In the genomic region with DNA sequence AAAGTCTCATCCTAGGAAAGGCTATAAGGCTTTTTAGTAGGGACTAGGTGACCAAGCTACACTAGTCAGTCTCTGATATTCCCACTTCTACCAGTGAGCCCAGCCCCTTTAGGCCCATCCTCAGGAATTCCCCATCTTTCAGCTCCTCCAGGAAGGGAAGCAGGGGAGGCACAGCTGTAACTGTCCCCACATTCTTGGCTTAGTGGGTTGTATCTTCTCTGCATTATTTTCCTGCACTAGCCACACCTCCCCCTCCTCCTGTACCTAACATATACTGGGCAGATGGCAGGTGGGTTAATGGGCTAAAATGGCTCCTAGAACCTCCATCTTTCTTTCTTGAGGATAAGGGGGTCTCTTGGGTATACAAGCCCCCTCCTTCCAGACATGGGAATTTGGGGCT, we compare ENCODE assay signal across 20 cellular contexts. TPM values are rescaled to one million over a fixed set of nuclear protein-coding genes. Genes with fewer than 3 reads are reported as not detected.
DNase-seq lines count a peak whose midpoint lies in the region; ATAC-seq, FAIRE-seq and TF ChIP-seq lines count a peak whose summit lies in the region.
"Had no signal": no experiment of that assay in that cellular context is flagged by ENCODE, and none has a peak within 500 bp of the region (broad histone marks: within the 10 kb centered on the region; RNA-seq: fewer than 3 reads in every experiment).

No MANE protein-coding gene starts in this region.

- peak overlapping the region; percentile 91 for H3K4me3 Mint-ChIP-seq in activated T-cell treated with anti-CD3 and anti-CD28 coated beads, Interleukin-2, amount 50 U/mL, for 24 hours

- no peak overlapping the region for H3K18ac ChIP-seq in H1 (ENCODE audit: extremely low read depth, low read length)

- no peak for FAIRE-seq in H1 (lab: Jason Lieb, UNC)
- FAIRE-seq: A204.1, colon had no signal

- no peak overlapping the region for H3K27ac ChIP-seq in H1 (ENCODE audit: low read depth, low read length)
- no peak overlapping the region for H3K27ac ChIP-seq in rectal smooth muscle tissue (ENCODE audit: low read depth, low read length)
- H3K27ac ChIP-seq: BLaER1, neutrophil, spleen had no signal

- H3K27me3 ChIP-seq in NT2/D1 (ENCODE audit: insufficient read depth, insufficient read length) = peaks cover 39% of the 10 kb centered on the region
- H3K27me3 ChIP-seq in H1 (replicated peaks in 1 of 4; ENCODE audit: control insufficient read depth in 3 of 4, extremely low read depth in 1 of 4, insufficient read depth in 3 of 4, low read length in 3 of 4) = peaks cover 22 to 39% (median 37%) of the 10 kb centered on the region in 4 experiments
- peaks cover 27% of the 10 kb centered on the region for H3K27me3 ChIP-seq in rectal smooth muscle tissue (ENCODE audit: control insufficient read depth, insufficient read depth, low read length)

- no peak overlapping the region for H4K5ac ChIP-seq in H1 (ENCODE audit: insufficient read length, low read depth, low read length)

- H3K36me3 ChIP-seq in NT2/D1 (ENCODE audit: insufficient read depth, insufficient read length, low read length) = peaks cover 45% of the 10 kb centered on the region
- H3K36me3 ChIP-seq in H1 (ENCODE audit: control insufficient read depth in 2 of 4, insufficient read depth in 4 of 4, low read length in 3 of 4) = peaks cover 11 to 17% (median 14%) of the 10 kb centered on the region in 4 experiments; a peak in 7 of 8 replicates
- H3K36me3 ChIP-seq in rectal smooth muscle tissue (ENCODE audit: control insufficient read depth, insufficient read depth, low read length) = peaks cover 4% of the 10 kb centered on the region
- H3K36me3 ChIP-seq: neutrophil had no signal

- no peaks in the 10 kb centered on the region; the same call in 1 of the 2 replicates for H3K9me3 ChIP-seq in NT2/D1 (ENCODE audit: insufficient read depth, low read length)
- H3K9me3 ChIP-seq in H1 (ENCODE audit: insufficient read depth in 2 of 2, low read depth in 1 of 2, low read length in 1 of 2) = no peaks in the 10 kb centered on the region
- H3K9me3 ChIP-seq: BLaER1, neutrophil, spleen had no signal

- H3K27ac Mint-ChIP-seq in activated T-cell treated with anti-CD3 and anti-CD28 coated beads, Interleukin-2, amount 50 U/mL, for 24 hours = no peak overlapping the region
- H3K27ac Mint-ChIP-seq: activated CD8-positive, alpha-beta T cell treated with anti-CD3 and anti-CD28 coated beads for 36 hours; activated naive CD8-positive, alpha-beta T cell treated with anti-CD3 and anti-CD28 coated beads, Interleukin-2, amount 10 ng/mL, durations not matched to agents 7 days and 5 days; brain had no signal

- 0 out of 2 replicates have a peak overlapping the region, but pooled peaks have one; percentile 61 for H2BK20ac ChIP-seq in H1 (ENCODE audit: low read length)

- no peak overlapping the region for H2BK12ac ChIP-seq in H1 (ENCODE audit: low read depth, low read length)

- H3K4me1 Mint-ChIP-seq in activated T-cell treated with anti-CD3 and anti-CD28 coated beads, Interleukin-2, amount 50 U/mL, for 24 hours (ENCODE audit: low read depth) = peaks cover 58% of the 10 kb centered on the region

- TF ChIP-seq POLR2A in H1 (IDR thresholded peaks at IDR 0.05; ENCODE audit: control extremely low read depth in 1 of 2, low read depth in 2 of 2, low read length in 2 of 2) = peak in 1 of 2 experiments; percentile 5; a peak in 1 of 3 replicates

- peaks cover 15% of the 10 kb centered on the region for H3K4me1 ChIP-seq in NT2/D1 (ENCODE audit: insufficient read depth, insufficient read length)
- peaks cover 13 to 25% (median 20%) of the 10 kb centered on the region in 4 experiments for H3K4me1 ChIP-seq in H1 (replicated peaks in 1 of 4; ENCODE audit: control insufficient read depth in 3 of 4, insufficient read depth in 4 of 4, low read length in 3 of 4)
- H3K4me1 ChIP-seq in rectal smooth muscle tissue (ENCODE audit: control insufficient read depth, insufficient read depth, low read length) = peaks cover 12% of the 10 kb centered on the region

- H3K79me2 ChIP-seq in H1 (ENCODE audit: control insufficient read depth in 1 of 2, insufficient read depth in 2 of 2, low read length in 2 of 2) = 0 out of 4 replicates have a peak, but pooled peaks cover 0 to 7% of the 10 kb centered on the region in 2 experiments

- H2AK5ac ChIP-seq in H1 (ENCODE audit: low read depth, low read length) = no peak overlapping the region

- CTCF ChIA-PET in H1 (lab: Charles Lee; ENCODE audit: partially characterized antibody) = interaction anchor here (0.6 to 3.9 kb wide), 13 partner anchors 8 to 1703 kb away, joined by 3 to 40 read pairs (median 5); a partner anchor contains a TSS

- TF ChIP-seq EP300 in H1 (IDR thresholded peaks at IDR 0.05; ENCODE audit: borderline replicate concordance in 1 of 2, low read depth in 2 of 2, low read length in 2 of 2) = no peak

- DNase-seq in activated T-cell treated with anti-CD3 and anti-CD28 coated beads, Interleukin-2, amount 50 U/mL, for 24 hours = no peak
- DNase-seq in activated T-cell treated with anti-CD3 and anti-CD28 coated beads for 4 hours (no peak), NT2/D1 (ENCODE audit: low read depth, low spot score) (no peak), H1 (ENCODE audit: low read depth in 1 of 2, low spot score in 2 of 2) (no peak), T-helper 1 cell (no peak)
- no peak for DNase-seq in activated CD8-positive, alpha-beta memory T cell treated with anti-CD3 and anti-CD28 coated beads for 24 hours
- DNase-seq: activated naive CD8-positive, alpha-beta T cell treated with anti-CD3 and anti-CD28 coated beads, Interleukin-2, amount 10 ng/mL, durations not matched to agents 7 days and 5 days; KG1; NCI-H1930; spleen; stimulated activated CD4-positive, alpha-beta T cell treated with anti-CD3 and anti-CD28 coated beads, Interleukin-4, amount 100 ng/mL, for 4 hours had no signal

- no peak for TF ChIP-seq RAD21 in H1 (IDR thresholded peaks at IDR 0.05 in 1 of 2, conservative IDR thresholded peaks at IDR 0.05 in 1 of 2; ENCODE audit: low read depth in 2 of 2, low read length in 2 of 2)

- peak overlapping the region; percentile 57 for H3K9ac ChIP-seq in NT2/D1 (ENCODE audit: insufficient read length, low read depth)
- H3K9ac ChIP-seq in H1 (replicated peaks in 1 of 4; ENCODE audit: extremely low read depth in 1 of 4, low read depth in 3 of 4, low read length in 3 of 4) = no peak overlapping the region
- H3K9ac ChIP-seq in rectal smooth muscle tissue (ENCODE audit: low read length) = no peak overlapping the region
- H3K9ac ChIP-seq: BLaER1 had no signal

- 0 out of 2 replicates have a peak overlapping the region, but pooled peaks have one; percentile 24 for H2BK5ac ChIP-seq in H1 (ENCODE audit: low read depth, low read length)

- no peak for ATAC-seq in GM19395 (IDR thresholded peaks at IDR 0.05; ENCODE audit: unreplicated experiment)
- ATAC-seq: activated CD4-positive, CD25-positive, alpha-beta regulatory T cell treated with anti-CD3 and anti-CD28 coated beads, Interleukin-2, amount 50 U/mL, for 24 hours had no signal

- H3K4me2 ChIP-seq in H1 (ENCODE audit: insufficient read depth in 1 of 2, low read depth in 2 of 2, low read length in 2 of 2) = peak overlapping the region; percentile 87 to 96
- H3K4me2 ChIP-seq: BLaER1 had no signal

- no peaks in the 10 kb centered on the region for H3K9me3 Mint-ChIP-seq in activated T-cell treated with anti-CD3 and anti-CD28 coated beads, Interleukin-2, amount 50 U/mL, for 24 hours
- H3K9me3 Mint-ChIP-seq: activated CD8-positive, alpha-beta T cell treated with anti-CD3 and anti-CD28 coated beads for 36 hours; activated naive CD8-positive, alpha-beta T cell treated with anti-CD3 and anti-CD28 coated beads, Interleukin-2, amount 10 ng/mL, durations not matched to agents 7 days and 5 days had no signal

- H2AFZ ChIP-seq in H1 (ENCODE audit: low read length) = no peak overlapping the region

- H3K36me3 Mint-ChIP-seq in activated T-cell treated with anti-CD3 and anti-CD28 coated beads, Interleukin-2, amount 50 U/mL, for 24 hours (ENCODE audit: low read depth) = peaks cover 75% of the 10 kb centered on the region

- H3K27me3 Mint-ChIP-seq in activated T-cell treated with anti-CD3 and anti-CD28 coated beads, Interleukin-2, amount 50 U/mL, for 24 hours = peaks cover 13% of the 10 kb centered on the region

- no peak overlapping the region for H4K8ac ChIP-seq in H1 (ENCODE audit: extremely low read depth, insufficient read depth, low read length)

- peaks cover 28% of the 10 kb centered on the region for H3K23me2 ChIP-seq in H1 (ENCODE audit: low read depth, low read length)

- H2BK120ac ChIP-seq in H1 (replicated peaks; ENCODE audit: low read depth, low read length) = no peak overlapping the region

- H4K20me1 ChIP-seq in H1 (replicated peaks in 1 of 2; ENCODE audit: control insufficient read depth in 1 of 2, insufficient read depth in 2 of 2, low read length in 2 of 2) = peaks cover 0 to 4% of the 10 kb centered on the region in 2 experiments

- H3K14ac ChIP-seq in H1 (ENCODE audit: insufficient read length) = no peak overlapping the region

- no peaks in the 10 kb centered on the region; the same call in 1 of the 2 replicates for H3K79me1 ChIP-seq in H1 (ENCODE audit: low read depth, low read length)

- no peak for TF ChIP-seq CTCF in H1 (IDR thresholded peaks at IDR 0.05; ENCODE audit: control extremely low read depth in 1 of 3, insufficient read depth in 1 of 3, low read depth in 1 of 3, low read length in 3 of 3)

- no peak overlapping the region for H3K23ac ChIP-seq in H1 (ENCODE audit: insufficient read length)

- no peak overlapping the region for H4K91ac ChIP-seq in H1 (replicated peaks; ENCODE audit: insufficient read length, low read length)

- no peak overlapping the region for H3K4ac ChIP-seq in H1 (replicated peaks; ENCODE audit: insufficient read length, low read depth, low read length)

- no peak overlapping the region for H3K56ac ChIP-seq in H1 (replicated peaks; ENCODE audit: insufficient read length, low read depth, low read length)

- no peak overlapping the region for H2BK15ac ChIP-seq in H1 (ENCODE audit: low read length)

- peak overlapping the region; percentile 16 for H3K4me3 ChIP-seq in NT2/D1 (ENCODE audit: insufficient read length, low read depth)
- H3K4me3 ChIP-seq in H1 (ENCODE audit: extremely low read depth in 1 of 4, insufficient read depth in 2 of 4, low read depth in 3 of 4, low read length in 4 of 4) = peak overlapping the region in 3 of 4 experiments; percentile 39 to 66 (median 65); a peak in 5 of 8 replicates
- peak overlapping the region; percentile 65 for H3K4me3 ChIP-seq in rectal smooth muscle tissue (ENCODE audit: low read length)
- H3K4me3 ChIP-seq: BLaER1 had no signal

- POLR2A ChIA-PET in H1 (lab: Charles Lee; ENCODE audit: partially characterized antibody) = interaction anchor here (0.6 to 5.3 kb wide), 15 partner anchors 8 to 78 kb away, joined by 3 to 35 read pairs (median 4); a partner anchor contains a TSS

RNA-seq across cellular contexts. Expression of a gene that starts 0.4 kb away (rescaled TPM):
- 2.3 and 3.3 TPM in 2 replicates for total RNA-seq in H1 (2021; fragmentation: NEBNext Ultra II Directional; extraction: Animal tissue kit (Norgen Biotek cat#: 25700))
- 2.6 and 2.9 TPM in 2 replicates for polyA plus RNA-seq in H1 (2011; rRNA removed)
- 2.5 TPM for polyA plus RNA-seq in H1 (2011; cell fraction: cytosol; rRNA removed)
- polyA plus RNA-seq in H1 (2011; cell fraction: nucleus; rRNA removed) = 6.3 TPM
- polyA plus RNA-seq in H1 (2012, experiment 1 of 2) = 1.9 to 2.5 TPM (median 2.3 TPM) in 4 replicates
- polyA plus RNA-seq in H1 (2012, experiment 2 of 2) = 1.9 TPM
- polyA plus RNA-seq in H1 (2013, experiment 1 of 2) = 1.4 TPM
- 1.2 TPM for polyA plus RNA-seq in H1 (2013, experiment 2 of 2)
- 2.0 and 2.1 TPM in 2 replicates for polyA minus RNA-seq in H1 (2011; rRNA and poly(A)+ RNA removed)
- 4.8 TPM for polyA minus RNA-seq in H1 (2011; cell fraction: cytosol; rRNA and poly(A)+ RNA removed)
- polyA minus RNA-seq in H1 (2011; cell fraction: nucleus; rRNA and poly(A)+ RNA removed) = 4.4 TPM

RNA-seq across cellular contexts. Expression of a gene that starts 4.6 kb away (rescaled TPM):
- 41.9 and 46.0 TPM in 2 replicates for total RNA-seq in H1 (2021; fragmentation: NEBNext Ultra II Directional; extraction: Animal tissue kit (Norgen Biotek cat#: 25700))
- 37.9 and 40.5 TPM in 2 replicates for polyA plus RNA-seq in H1 (2011; rRNA removed)
- 40.3 TPM for polyA plus RNA-seq in H1 (2011; cell fraction: cytosol; rRNA removed)
- 64.0 TPM for polyA plus RNA-seq in H1 (2011; cell fraction: nucleus; rRNA removed)
- 43.4 to 54.7 TPM (median 44.5 TPM) in 4 replicates for polyA plus RNA-seq in H1 (2012, experiment 1 of 2)
- 25.7 TPM for polyA plus RNA-seq in H1 (2012, experiment 2 of 2)
- polyA plus RNA-seq in H1 (2013, experiment 1 of 2) = 21.5 TPM
- 20.7 TPM for polyA plus RNA-seq in H1 (2013, experiment 2 of 2)
- 43.2 and 49.7 TPM in 2 replicates for polyA minus RNA-seq in H1 (2011; rRNA and poly(A)+ RNA removed)
- 20.9 TPM for polyA minus RNA-seq in H1 (2011; cell fraction: cytosol; rRNA and poly(A)+ RNA removed)
- 42.7 TPM for polyA minus RNA-seq in H1 (2011; cell fraction: nucleus; rRNA and poly(A)+ RNA removed)

RNA-seq across cellular contexts. Expression of a gene that starts 5.1 kb away (rescaled TPM):
- 3.1 and 3.8 TPM in 2 replicates for total RNA-seq in H1 (2021; fragmentation: NEBNext Ultra II Directional; extraction: Animal tissue kit (Norgen Biotek cat#: 25700))
- polyA plus RNA-seq in H1 (2011; rRNA removed) = 3.6 and 4.4 TPM in 2 replicates
- 4.2 TPM for polyA plus RNA-seq in H1 (2011; cell fraction: cytosol; rRNA removed)
- 3.5 TPM for polyA plus RNA-seq in H1 (2011; cell fraction: nucleus; rRNA removed)
- 3.3 to 5.1 TPM (median 4.8 TPM) in 4 replicates for polyA plus RNA-seq in H1 (2012, experiment 1 of 2)
- polyA plus RNA-seq in H1 (2012, experiment 2 of 2) = 1.9 TPM
- 2.0 TPM for polyA plus RNA-seq in H1 (2013, experiment 1 of 2)
- 1.8 TPM for polyA plus RNA-seq in H1 (2013, experiment 2 of 2)
- 4.0 and 6.4 TPM in 2 replicates for polyA minus RNA-seq in H1 (2011; rRNA and poly(A)+ RNA removed)
- polyA minus RNA-seq in H1 (2011; cell fraction: cytosol; rRNA and poly(A)+ RNA removed) = 3.2 TPM
- polyA minus RNA-seq in H1 (2011; cell fraction: nucleus; rRNA and poly(A)+ RNA removed) = 5.9 TPM

RNA-seq across cellular contexts. Expression of a gene that starts 12.4 kb away (rescaled TPM):
- total RNA-seq in H1 (2021; fragmentation: NEBNext Ultra II Directional; extraction: Animal tissue kit (Norgen Biotek cat#: 25700)) = 6.1 and 6.4 TPM in 2 replicates
- 6.6 and 7.8 TPM in 2 replicates for polyA plus RNA-seq in H1 (2011; rRNA removed)
- polyA plus RNA-seq in H1 (2011; cell fraction: cytosol; rRNA removed) = 7.0 TPM
- 13.3 TPM for polyA plus RNA-seq in H1 (2011; cell fraction: nucleus; rRNA removed)
- polyA plus RNA-seq in H1 (2012, experiment 1 of 2) = 4.7 to 8.7 TPM (median 8.1 TPM) in 4 replicates
- 8.9 TPM for polyA plus RNA-seq in H1 (2012, experiment 2 of 2)
- polyA plus RNA-seq in H1 (2013, experiment 1 of 2) = 4.9 TPM
- 4.5 TPM for polyA plus RNA-seq in H1 (2013, experiment 2 of 2)
- 5.9 and 6.2 TPM in 2 replicates for polyA minus RNA-seq in H1 (2011; rRNA and poly(A)+ RNA removed)
- 3.5 TPM for polyA minus RNA-seq in H1 (2011; cell fraction: cytosol; rRNA and poly(A)+ RNA removed)
- 4.1 TPM for polyA minus RNA-seq in H1 (2011; cell fraction: nucleus; rRNA and poly(A)+ RNA removed)

RNA-seq across cellular contexts. Expression of a gene that starts 15.2 kb away (rescaled TPM):
- 174 and 180 TPM in 2 replicates for total RNA-seq in H1 (2021; fragmentation: NEBNext Ultra II Directional; extraction: Animal tissue kit (Norgen Biotek cat#: 25700))
- polyA plus RNA-seq in H1 (2011; rRNA removed) = 311 and 368 TPM in 2 replicates
- 368 TPM for polyA plus RNA-seq in H1 (2011; cell fraction: cytosol; rRNA removed)
- polyA plus RNA-seq in H1 (2011; cell fraction: nucleus; rRNA removed) = 288 TPM
- polyA plus RNA-seq in H1 (2012, experiment 1 of 2) = 210 to 260 TPM (median 226 TPM) in 4 replicates
- 272 TPM for polyA plus RNA-seq in H1 (2012, experiment 2 of 2)
- polyA plus RNA-seq in H1 (2013, experiment 1 of 2) = 111 TPM
- 105 TPM for polyA plus RNA-seq in H1 (2013, experiment 2 of 2)
- polyA minus RNA-seq in H1 (2011; rRNA and poly(A)+ RNA removed) = 218 and 329 TPM in 2 replicates
- 110 TPM for polyA minus RNA-seq in H1 (2011; cell fraction: cytosol; rRNA and poly(A)+ RNA removed)
- 99.0 TPM for polyA minus RNA-seq in H1 (2011; cell fraction: nucleus; rRNA and poly(A)+ RNA removed)
